Comparison of ENCODE assay signal across 12 cellular contexts in genomic region chr13:98972627-98973026, GRCh38.
DNase-seq lines count a peak whose midpoint lies in the region; FAIRE-seq and TF ChIP-seq lines count a peak whose summit lies in the region.
"Had no signal": no experiment of that assay in that cellular context is flagged by ENCODE, and none has a peak within 500 bp of the region (broad histone marks: within the 10 kb centered on the region; RNA-seq: fewer than 3 reads in every experiment).

No MANE protein-coding gene starts in this region.

- peaks cover 27% of the 10 kb centered on the region for H3K4me1 ChIP-seq in neuron (ENCODE audit: insufficient read depth, low read length)

- no peaks in the 10 kb centered on the region for H3K9me3 Mint-ChIP-seq in activated T-cell treated with anti-CD3 and anti-CD28 coated beads, Interleukin-2, amount 50 U/mL, for 24 hours
- H3K9me3 Mint-ChIP-seq: CD8-positive, alpha-beta memory T cell had no signal

- no peaks in the 10 kb centered on the region for H3K9me3 ChIP-seq in neuron (ENCODE audit: low read length)
- H3K9me3 ChIP-seq: testis had no signal

- FAIRE-seq in GM19239 (lab: Jason Lieb, UNC) = no peak
- FAIRE-seq: GM18507 had no signal

- H3K4me3 Mint-ChIP-seq in activated T-cell treated with anti-CD3 and anti-CD28 coated beads, Interleukin-2, amount 50 U/mL, for 24 hours = no peak overlapping the region
- H3K4me3 Mint-ChIP-seq: CD8-positive, alpha-beta memory T cell had no signal

- H3K27me3 Mint-ChIP-seq in activated T-cell treated with anti-CD3 and anti-CD28 coated beads, Interleukin-2, amount 50 U/mL, for 24 hours = no peaks in the 10 kb centered on the region
- H3K27me3 Mint-ChIP-seq: CD8-positive, alpha-beta memory T cell had no signal

- H3K27ac Mint-ChIP-seq in activated T-cell treated with anti-CD3 and anti-CD28 coated beads, Interleukin-2, amount 50 U/mL, for 24 hours = no peak overlapping the region
- H3K27ac Mint-ChIP-seq: CD8-positive, alpha-beta memory T cell had no signal

- no peaks in the 10 kb centered on the region for H3K27me3 ChIP-seq in neuron (ENCODE audit: insufficient read depth, low read length)
- H3K27me3 ChIP-seq: testis had no signal

- H3K36me3 ChIP-seq in neuron (ENCODE audit: insufficient read depth, low read length) = no peaks in the 10 kb centered on the region

- H2AFZ ChIP-seq in neuron (ENCODE audit: low read depth, low read length) = peak overlapping the region; percentile 3

- H3K4me3 ChIP-seq in epithelial cell of esophagus (ENCODE audit: low read length) = no peak overlapping the region
- H3K4me3 ChIP-seq in neuron (ENCODE audit: low read length) = no peak overlapping the region
- H3K4me3 ChIP-seq: testis had no signal

- peak; percentile 51 for DNase-seq in COLO829 (ENCODE audit: low spot score)
- peak; percentile 51 for DNase-seq in NCI-H226
- DNase-seq in epithelial cell of esophagus (ENCODE audit: low read depth) = peak; percentile 57
- no peak for DNase-seq in NCI-H2227 treated with DMSO at 0.1 percent for 48 hours (lab: John Stamatoyannopoulos, UW)
- no peak for DNase-seq in activated T-cell treated with anti-CD3 and anti-CD28 coated beads, Interleukin-2, amount 50 U/mL, for 24 hours
- DNase-seq in activated CD4-positive, alpha-beta T cell treated with anti-CD3 and anti-CD28 coated beads for 4 hours = no peak
- no peak for DNase-seq in GM19239 (ENCODE audit: insufficient read length, low spot score)
- DNase-seq: CD8-positive, alpha-beta memory T cell; T1000; testis had no signal

- peaks cover 69% of the 10 kb centered on the region for H3K4me1 Mint-ChIP-seq in activated T-cell treated with anti-CD3 and anti-CD28 coated beads, Interleukin-2, amount 50 U/mL, for 24 hours (ENCODE audit: low read depth)

- no peak for TF ChIP-seq CTCF in epithelial cell of esophagus (IDR thresholded peaks at IDR 0.05; ENCODE audit: insufficient read depth, low read depth, low read length, missing control alignments)

- H3K36me3 Mint-ChIP-seq in activated T-cell treated with anti-CD3 and anti-CD28 coated beads, Interleukin-2, amount 50 U/mL, for 24 hours (ENCODE audit: low read depth) = no peaks in the 10 kb centered on the region

Comparison
In these comparisons a context has a peak if more than half of its experiments do, and no peak if none do; other contexts are left out.
1. DNase-seq: peak in COLO829 (single experiment), NCI-H226 (single experiment) and epithelial cell of esophagus (single experiment); none in NCI-H2227 treated with DMSO at 0.1 percent for 48 hours (single experiment), activated T-cell treated with anti-CD3 and anti-CD28 coated beads, Interleukin-2, amount 50 U/mL, for 24 hours (single experiment), activated CD4-positive, alpha-beta T cell treated with anti-CD3 and anti-CD28 coated beads for 4 hours (0 of 2) and GM19239 (single experiment).